In the genomic region with DNA sequence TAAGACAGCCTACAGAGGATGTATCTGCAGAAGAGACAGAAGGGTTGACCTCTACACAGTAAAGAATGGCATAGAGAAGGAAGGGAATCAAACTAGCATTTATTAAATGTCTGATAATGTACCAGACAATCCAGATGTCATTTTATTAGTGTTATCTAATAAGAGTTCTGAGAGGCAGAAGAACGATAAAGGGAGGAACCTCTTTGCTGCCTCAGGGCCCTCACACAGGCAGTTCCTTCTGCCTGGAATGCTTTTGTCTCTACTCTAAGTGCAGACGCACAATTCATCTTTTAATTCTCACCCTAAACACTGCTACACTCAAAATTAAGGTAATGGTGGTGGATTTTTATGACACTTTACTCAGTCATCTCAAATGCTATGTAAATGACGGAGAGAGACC, we compare ENCODE assay signal across 9 cellular contexts.
"Had no signal": no experiment of that assay in that cellular context is flagged by ENCODE, and none has a peak within 500 bp of the region (broad histone marks: within the 10 kb centered on the region; RNA-seq: fewer than 3 reads in every experiment).

No MANE protein-coding gene starts in this region.

- H3K27ac ChIP-seq: GM23248 had no signal

- H2AFZ ChIP-seq: GM23248, GM23338 had no signal

- H3K9me3 ChIP-seq: HAP-1 had no signal

- H3K9ac ChIP-seq: GM23248 had no signal

- H3K4me2 ChIP-seq: GM23338 had no signal

- H3K9me3 Mint-ChIP-seq: GM23338, H9, HFFc6 had no signal

- ATAC-seq: GM23338, HCT116 had no signal

- H3K4me1 Mint-ChIP-seq: GM23338 had no signal

- H3K4me3 Mint-ChIP-seq: GM23338, H9, HFFc6 had no signal

- H3K27ac Mint-ChIP-seq: GM23338, HFFc6 had no signal

- H3K4me3 ChIP-seq: GM23248, GM23338, HAP-1 had no signal

- DNase-seq: GM23248, GOT3, H7, H9, HCEC 1CT, HFFc6 had no signal
